Comparison of ENCODE assay signal across 8 cellular contexts in genomic region chr7:132656846-132657776, GRCh38.
DNase-seq lines count a peak whose midpoint lies in the region; ATAC-seq and TF ChIP-seq lines count a peak whose summit lies in the region.

No MANE protein-coding gene starts in this region.

- no peak overlapping the region for H3K4me2 ChIP-seq in KMS-11

- TF ChIP-seq CTCF in KMS-11 (conservative IDR thresholded peaks at IDR 0.05; ENCODE audit: low read depth, low read length) (peak; percentile 80), neural crest cell (conservative IDR thresholded peaks at IDR 0.05) (peak; percentile 60)

- H3K9me3 ChIP-seq in adipocyte (ENCODE audit: control insufficient read depth, low read length) = peaks cover 3% of the 10 kb centered on the region

- POLR2A ChIA-PET in T-cell (lab: Charles Lee) = no interaction called here

- H3K27me3 ChIP-seq in KMS-11 (ENCODE audit: insufficient read depth, low read depth) (no peaks in the 10 kb centered on the region), adipocyte (replicated peaks; ENCODE audit: control insufficient read depth, insufficient read depth, low read length) (peaks cover 3% of the 10 kb centered on the region)

- no peak overlapping the region for H3K4me3 ChIP-seq in KMS-11 (IDR thresholded peaks at IDR 0.05; ENCODE audit: insufficient read depth, low read depth, low read length)
- H3K4me3 ChIP-seq in adipocyte (ENCODE audit: low read length) = no peak overlapping the region

- H3K27ac Mint-ChIP-seq in neural crest cell (ENCODE audit: unreplicated experiment) = no peak overlapping the region
- H3K27ac Mint-ChIP-seq in T-cell = peak overlapping the region in 1 of 2 donors; percentile 59

- H3K4me1 ChIP-seq in KMS-11 (ENCODE audit: low read depth, poor library complexity, severe bottlenecking) = no peaks in the 10 kb centered on the region
- peaks cover 12% of the 10 kb centered on the region for H3K4me1 ChIP-seq in adipocyte (ENCODE audit: control insufficient read depth, insufficient read depth, low read length)

- no peak overlapping the region for H2AFZ ChIP-seq in KMS-11 (ENCODE audit: low read depth)

- H3K4me1 Mint-ChIP-seq in neural crest cell (peaks cover 13% of the 10 kb centered on the region), T-cell (peaks cover 36 to 58% (median 42%) of the 10 kb centered on the region in 3 donors)

- CTCF ChIA-PET in T-cell (lab: Charles Lee) = interaction anchor here in 1 of 2 donors (0.5 kb wide), 1 partner anchor 8 kb away, joined by 9 read pairs; no protein-coding TSS in a partner anchor

- H3K27ac ChIP-seq in KMS-11 = no peak overlapping the region

- DNase-seq in NCI-H1417 (lab: John Stamatoyannopoulos, UW) (peak in 2 of 3 experiments; percentile 31 to 85), NCI-H1417 treated with DMSO at 0.1 percent for 48 hours (lab: John Stamatoyannopoulos, UW) (no peak), adipocyte (ENCODE audit: low read depth) (peak; percentile 4), neural crest cell (ENCODE audit: low read depth, low spot score) (no peak), T-cell (no peak), DMS153 treated with DMSO at 0.1 percent for 48 hours (lab: John Stamatoyannopoulos, UW; ENCODE audit: unreplicated experiment) (no peak)
- no peak for DNase-seq in stimulated activated CD4-positive, alpha-beta T cell treated with anti-CD3 and anti-CD28 coated beads, Interleukin-1b, Interleukin-23, amount 100 ng/mL, for 48 hours

- H3K9me3 Mint-ChIP-seq in neural crest cell (no peaks in the 10 kb centered on the region), T-cell (peaks cover 0 to 4% (median 0%) of the 10 kb centered on the region in 3 donors)

- H3K36me3 ChIP-seq in KMS-11 (ENCODE audit: insufficient read depth) (no peaks in the 10 kb centered on the region), adipocyte (ENCODE audit: control insufficient read depth, insufficient read depth, low read length, severe bottlenecking) (no peaks in the 10 kb centered on the region)

- H3K36me3 Mint-ChIP-seq in neural crest cell (ENCODE audit: low read depth) = no peaks in the 10 kb centered on the region
- no peaks in the 10 kb centered on the region for H3K36me3 Mint-ChIP-seq in T-cell

- no peaks in the 10 kb centered on the region for H3K27me3 Mint-ChIP-seq in neural crest cell (ENCODE audit: low read depth)
- H3K27me3 Mint-ChIP-seq in T-cell = no peaks in the 10 kb centered on the region

- no peak for ATAC-seq in T-cell (replicated peaks in 1 of 4)

- H3K9ac ChIP-seq in KMS-11 (no peak overlapping the region), adipocyte (ENCODE audit: low read length) (no peak overlapping the region)

- H3K79me2 ChIP-seq in KMS-11 (ENCODE audit: insufficient read depth, low read depth) = no peaks in the 10 kb centered on the region

- no peaks in the 10 kb centered on the region for H4K20me1 ChIP-seq in KMS-11 (ENCODE audit: insufficient read depth)

- no peak overlapping the region for H3K4me3 Mint-ChIP-seq in neural crest cell
- no peak overlapping the region for H3K4me3 Mint-ChIP-seq in T-cell

Comparison
In these comparisons a context has a peak if more than half of its experiments do, and no peak if none do; other contexts are left out.
1. DNase-seq: peak in NCI-H1417 (2 of 3) and adipocyte (single experiment); none in NCI-H1417 treated with DMSO at 0.1 percent for 48 hours (single experiment), neural crest cell (single experiment), stimulated activated CD4-positive, alpha-beta T cell treated with anti-CD3 and anti-CD28 coated beads, Interleukin-1b, Interleukin-23, amount 100 ng/mL, for 48 hours (single experiment), T-cell (0 of 34) and DMS153 treated with DMSO at 0.1 percent for 48 hours (single experiment).